ENCODE assay signal across 20 cellular contexts in the genomic region with DNA sequence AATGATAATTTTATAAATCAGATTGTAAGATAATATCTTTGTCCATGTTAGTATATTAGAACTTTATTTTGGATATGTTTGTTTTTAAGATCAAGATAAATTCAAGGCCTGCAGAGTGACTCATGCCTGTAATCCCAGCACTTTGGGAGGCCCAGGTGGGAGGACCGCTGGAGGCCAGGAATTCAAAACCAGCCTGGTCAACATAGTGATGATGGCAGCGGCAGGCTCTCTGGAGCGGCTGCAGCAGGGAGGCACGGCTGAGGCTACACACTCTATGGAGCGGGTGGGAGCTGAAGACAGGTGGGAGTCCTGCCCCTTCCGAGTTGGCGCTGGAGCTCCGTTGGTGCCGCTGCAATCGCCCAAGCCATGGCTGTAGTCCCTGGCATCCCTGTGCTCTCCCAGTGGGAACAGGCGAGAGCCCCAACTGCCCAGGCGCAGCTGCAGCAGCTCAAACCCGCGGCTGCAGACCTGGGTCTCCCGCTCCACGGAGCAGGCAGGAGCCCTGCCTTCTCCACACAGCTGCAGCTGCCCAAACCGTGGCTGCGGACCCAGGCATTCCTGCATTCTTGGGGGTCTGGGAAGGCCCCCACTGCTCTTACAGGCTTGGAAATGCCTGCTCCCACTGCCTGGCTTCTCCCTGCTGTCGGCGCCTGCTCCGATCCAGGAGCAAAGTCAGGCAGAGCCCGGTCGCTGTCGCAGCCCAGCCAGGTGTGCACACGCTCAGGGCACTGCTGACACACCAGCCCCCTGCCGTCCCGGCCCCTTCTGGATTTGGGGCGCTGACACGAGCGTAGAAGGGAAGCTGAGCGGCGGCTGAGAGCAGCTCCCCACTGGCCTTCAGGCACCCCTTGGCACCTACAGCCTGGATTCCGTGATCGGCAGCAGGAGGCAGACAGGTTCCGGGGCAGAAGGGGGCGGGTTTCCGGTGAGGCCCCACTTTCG.
"Had no signal": no experiment of that assay in that cellular context is flagged by ENCODE, and none has a peak within 500 bp of the region (broad histone marks: within the 10 kb centered on the region; RNA-seq: fewer than 3 reads in every experiment).

No MANE protein-coding gene starts in this region.

- H3K27ac ChIP-seq: KMS-11, RWPE1 had no signal

- H3K9me3 ChIP-seq: SK-N-SH had no signal

- H3K4me2 ChIP-seq: KMS-11, SK-N-SH had no signal

- H3K9ac ChIP-seq: KMS-11, SK-N-SH had no signal

- DNase-seq: IMR-90, Kasumi-1, MM.1S, NCI-H1092 treated with DMSO at 0.1 percent for 48 hours, NCI-H1436, NCI-H187, NCI-H2029, NCI-H2081 treated with DMSO at 0.1 percent for 48 hours, NCI-H2171, NCI-H226, NCI-H446, NCI-H510A, NCI-H524 treated with DMSO at 0.1 percent for 48 hours, NCI-H69, NCI-H774, SHP77, SK-N-SH, SW 1271 had no signal
